Comparison of ENCODE assay signal across 13 cellular contexts in genomic region chr14:61297581-61297980, GRCh38. TPM values are rescaled to one million over a fixed set of nuclear protein-coding genes. Genes with fewer than 3 reads are reported as not detected.
DNase-seq lines count a peak whose midpoint lies in the region; ATAC-seq, FAIRE-seq and TF ChIP-seq lines count a peak whose summit lies in the region.
"Had no signal": no experiment of that assay in that cellular context is flagged by ENCODE, and none has a peak within 500 bp of the region (broad histone marks: within the 10 kb centered on the region; RNA-seq: fewer than 3 reads in every experiment).

No MANE protein-coding gene starts in this region.

- H3K4me1 ChIP-seq in CD8-positive, alpha-beta memory T cell (ENCODE audit: insufficient read depth, low read length): peaks cover 29% of the 10 kb centered on the region
- peaks cover 29% of the 10 kb centered on the region for H3K4me1 ChIP-seq in endothelial cell of umbilical vein (ENCODE audit: control insufficient read depth, extremely low read depth, insufficient read depth, low read length)

- H3K9me3 Mint-ChIP-seq in activated CD8-positive, alpha-beta T cell treated with anti-CD3 and anti-CD28 coated beads for 36 hours: peaks cover 2% of the 10 kb centered on the region
- H3K9me3 Mint-ChIP-seq in activated CD8-positive, alpha-beta T cell treated with anti-CD3 and anti-CD28 coated beads, Interleukin-2, amount 10 ng/mL, durations not matched to agents 7 days and 5 days (ENCODE audit: insufficient read depth): no peaks in the 10 kb centered on the region
- peaks cover 0 to 4% (median 2%) of the 10 kb centered on the region in 5 donors for H3K9me3 Mint-ChIP-seq in CD8-positive, alpha-beta memory T cell
- H3K9me3 Mint-ChIP-seq: CD14-positive monocyte had no signal

- peak; percentile 21 for FAIRE-seq in endothelial cell of umbilical vein (lab: Jason Lieb, UNC)

- CTCF ChIA-PET in activated CD8-positive, alpha-beta T cell treated with anti-CD3 and anti-CD28 coated beads for 36 hours (lab: Charles Lee): interaction anchor here (0.7 to 2.8 kb wide), 5 partner anchors 10 to 91 kb away, joined by 3 to 32 read pairs (median 3); partner anchors contain the start of gene TMEM30B
- CTCF ChIA-PET in activated CD8-positive, alpha-beta T cell treated with anti-CD3 and anti-CD28 coated beads, Interleukin-2, amount 10 ng/mL, durations not matched to agents 7 days and 5 days (lab: Charles Lee): interaction anchor here (0.8 to 2.8 kb wide), 6 partner anchors 10 to 540 kb away, joined by 3 to 12 read pairs (median 4); no protein-coding TSS in a partner anchor
- CTCF ChIA-PET in CD8-positive, alpha-beta memory T cell (lab: Charles Lee): interaction anchor here (0.9 to 1.5 kb wide), 3 partner anchors 40 to 256 kb away, joined by 3 to 4 read pairs (median 3); no protein-coding TSS in a partner anchor
- CTCF ChIA-PET in endothelial cell of umbilical vein (lab: Charles Lee): interaction anchor here (0.6 to 2.7 kb wide), 7 partner anchors 11 to 829 kb away, joined by 3 to 24 read pairs (median 4); no protein-coding TSS in a partner anchor

- no peak overlapping the region for H3K9ac ChIP-seq in endothelial cell of umbilical vein (replicated peaks; ENCODE audit: extremely low read depth, insufficient read depth, low read length)

- intact Hi-C loops in activated CD8-positive, alpha-beta T cell treated with anti-CD3 and anti-CD28 coated beads for 36 hours (cut with micrococcal nuclease): loop anchor here (5.0 to 10.0 kb wide), 2 partner anchors 160 to 537 kb away; no protein-coding TSS in a partner anchor
- intact Hi-C loops in endothelial cell of umbilical vein (cut with micrococcal nuclease): loop anchor here (1.0 to 10.0 kb wide), 7 partner anchors 24 to 540 kb away; partner anchors contain the start of genes PRKCH and SNAPC1

- H3K27me3 ChIP-seq in CD8-positive, alpha-beta memory T cell (ENCODE audit: insufficient read depth, low read length, poor library complexity, severe bottlenecking): no peaks in the 10 kb centered on the region
- H3K27me3 ChIP-seq in endothelial cell of umbilical vein (ENCODE audit: control insufficient read depth in 2 of 2, insufficient read depth in 2 of 2, low read length in 2 of 2): no peaks in the 10 kb centered on the region
- H3K27me3 ChIP-seq: Peyer's patch had no signal

- POLR2A ChIA-PET in activated CD8-positive, alpha-beta T cell treated with anti-CD3 and anti-CD28 coated beads for 36 hours (lab: Charles Lee): interaction anchor here (0.6 to 1.2 kb wide), 2 partner anchors 8 to 140 kb away, joined by 3 read pairs; no protein-coding TSS in a partner anchor
- POLR2A ChIA-PET in activated CD8-positive, alpha-beta T cell treated with anti-CD3 and anti-CD28 coated beads, Interleukin-2, amount 10 ng/mL, durations not matched to agents 7 days and 5 days (lab: Charles Lee): no interaction called here
- POLR2A ChIA-PET in CD8-positive, alpha-beta memory T cell (lab: Charles Lee): interaction anchor here (0.5 to 1.5 kb wide), 2 partner anchors 44 to 107 kb away, joined by 4 to 5 read pairs; no protein-coding TSS in a partner anchor
- POLR2A ChIA-PET in endothelial cell of umbilical vein (lab: Charles Lee): no interaction called here

- H3K79me2 ChIP-seq in endothelial cell of umbilical vein (ENCODE audit: control insufficient read depth, insufficient read depth, low read length): no peaks in the 10 kb centered on the region

- H2AFZ ChIP-seq in endothelial cell of umbilical vein (ENCODE audit: low read depth, low read length): peak overlapping the region; percentile 30

- dilution Hi-C loops in endothelial cell of umbilical vein (cut with MboI; ENCODE audit: extremely low pct_ligation_motif_present, low sequenced_read_pairs): loop anchor here (25.0 kb wide), 1 partner anchor 165 kb away; no protein-coding TSS in a partner anchor

- no peaks in the 10 kb centered on the region for H4K20me1 ChIP-seq in endothelial cell of umbilical vein (replicated peaks; ENCODE audit: control insufficient read depth, extremely low read depth, insufficient read depth, low read length)

- no peak for ATAC-seq in activated CD8-positive, alpha-beta T cell treated with anti-CD3 and anti-CD28 coated beads for 36 hours
- no peak for ATAC-seq in activated CD8-positive, alpha-beta T cell treated with anti-CD3 and anti-CD28 coated beads, Interleukin-2, amount 10 ng/mL, durations not matched to agents 7 days and 5 days
- no peak for ATAC-seq in T-helper 17 cell
- no peak for ATAC-seq in HG02763 (IDR thresholded peaks at IDR 0.05; ENCODE audit: unreplicated experiment)

- no peak for TF ChIP-seq POLR2A in endothelial cell of umbilical vein (IDR thresholded peaks at IDR 0.05; ENCODE audit: low read depth, low read length)

- no peaks in the 10 kb centered on the region for H3K9me1 ChIP-seq in endothelial cell of umbilical vein (replicated peaks; ENCODE audit: control insufficient read depth, extremely low read depth, insufficient read depth, low read length)

- no TSS peak for BruUV-seq in endothelial cell of umbilical vein (replicated peaks; lab: Mats Ljungman, UMichigan)

- no peaks in the 10 kb centered on the region for H3K9me3 ChIP-seq in CD8-positive, alpha-beta memory T cell (ENCODE audit: low read length)
- H3K9me3 ChIP-seq in T-helper 17 cell (ENCODE audit: control insufficient read depth, low read length, poor library complexity, severe bottlenecking) (no peaks in the 10 kb centered on the region), endothelial cell of umbilical vein (replicated peaks; ENCODE audit: control insufficient read depth, insufficient read depth, low read length) (no peaks in the 10 kb centered on the region)
- H3K9me3 ChIP-seq: Peyer's patch had no signal

- H3K4me3 ChIP-seq in CD8-positive, alpha-beta memory T cell (ENCODE audit: low read length): no peak overlapping the region
- H3K4me3 ChIP-seq in endothelial cell of umbilical vein (replicated peaks in 1 of 3; ENCODE audit: insufficient read depth in 1 of 3, low read depth in 1 of 3, low read length in 3 of 3): no peak overlapping the region
- H3K4me3 ChIP-seq: Peyer's patch had no signal

- no peak overlapping the region for H3K4me3 Mint-ChIP-seq in activated CD8-positive, alpha-beta T cell treated with anti-CD3 and anti-CD28 coated beads for 36 hours
- no peak overlapping the region for H3K4me3 Mint-ChIP-seq in activated CD8-positive, alpha-beta T cell treated with anti-CD3 and anti-CD28 coated beads, Interleukin-2, amount 10 ng/mL, durations not matched to agents 7 days and 5 days
- H3K4me3 Mint-ChIP-seq in CD8-positive, alpha-beta memory T cell: no peak overlapping the region
- no peak overlapping the region for H3K4me3 Mint-ChIP-seq in T-helper 17 cell
- H3K4me3 Mint-ChIP-seq: CD14-positive monocyte had no signal

- TF ChIP-seq CTCF in activated CD8-positive, alpha-beta T cell treated with anti-CD3 and anti-CD28 coated beads for 36 hours (IDR thresholded peaks at IDR 0.05): no peak
- TF ChIP-seq CTCF in endothelial cell of umbilical vein (IDR thresholded peaks at IDR 0.05; ENCODE audit: extremely low read depth in 1 of 2, insufficient read depth in 1 of 2, low read depth in 1 of 2, low read length in 2 of 2): no peak

- H3K27me3 Mint-ChIP-seq in activated CD8-positive, alpha-beta T cell treated with anti-CD3 and anti-CD28 coated beads for 36 hours: no peaks in the 10 kb centered on the region
- H3K27me3 Mint-ChIP-seq in activated CD8-positive, alpha-beta T cell treated with anti-CD3 and anti-CD28 coated beads, Interleukin-2, amount 10 ng/mL, durations not matched to agents 7 days and 5 days (ENCODE audit: low read depth): no peaks in the 10 kb centered on the region
- peaks cover 0 to 2% of the 10 kb centered on the region in 2 donors for H3K27me3 Mint-ChIP-seq in CD8-positive, alpha-beta memory T cell
- H3K27me3 Mint-ChIP-seq in T-helper 17 cell: no peaks in the 10 kb centered on the region

- no peak overlapping the region for H3K27ac ChIP-seq in CD8-positive, alpha-beta memory T cell (ENCODE audit: low read depth, low read length)
- H3K27ac ChIP-seq in endothelial cell of umbilical vein (ENCODE audit: insufficient read depth, low read depth, low read length): no peak overlapping the region

- no peak for DNase-seq in activated CD8-positive, alpha-beta T cell treated with anti-CD3 and anti-CD28 coated beads for 36 hours
- no peak for DNase-seq in activated CD8-positive, alpha-beta T cell treated with anti-CD3 and anti-CD28 coated beads, Interleukin-2, amount 10 ng/mL, durations not matched to agents 7 days and 5 days
- no peak for DNase-seq in CD8-positive, alpha-beta memory T cell
- DNase-seq in T-helper 17 cell (no peak), endothelial cell of umbilical vein (ENCODE audit: low read depth, low spot score) (no peak), COR-L47 (lab: John Stamatoyannopoulos, UW) (no peak), MV-4-11 (lab: John Stamatoyannopoulos, UW) (no peak)
- DNase-seq: 8988T, Peyer's patch had no signal

- H3K27ac Mint-ChIP-seq in activated CD8-positive, alpha-beta T cell treated with anti-CD3 and anti-CD28 coated beads for 36 hours: peak overlapping the region; percentile 41
- no peak overlapping the region for H3K27ac Mint-ChIP-seq in activated CD8-positive, alpha-beta T cell treated with anti-CD3 and anti-CD28 coated beads, Interleukin-2, amount 10 ng/mL, durations not matched to agents 7 days and 5 days
- H3K27ac Mint-ChIP-seq in CD8-positive, alpha-beta memory T cell: peak overlapping the region in 7 of 8 donors; percentile 33 to 86 (median 38)
- H3K27ac Mint-ChIP-seq in T-helper 17 cell: peak overlapping the region; percentile 37

- no peak overlapping the region for H3K4me2 ChIP-seq in endothelial cell of umbilical vein (ENCODE audit: insufficient read depth, low read length)

- H3K4me1 Mint-ChIP-seq in activated CD8-positive, alpha-beta T cell treated with anti-CD3 and anti-CD28 coated beads for 36 hours (ENCODE audit: low read depth): peaks cover 53% of the 10 kb centered on the region
- H3K4me1 Mint-ChIP-seq in activated CD8-positive, alpha-beta T cell treated with anti-CD3 and anti-CD28 coated beads, Interleukin-2, amount 10 ng/mL, durations not matched to agents 7 days and 5 days (ENCODE audit: low read depth): peaks cover 47% of the 10 kb centered on the region
- H3K4me1 Mint-ChIP-seq in CD8-positive, alpha-beta memory T cell: peaks cover 42 to 56% (median 49%) of the 10 kb centered on the region in 3 donors
- peaks cover 22% of the 10 kb centered on the region for H3K4me1 Mint-ChIP-seq in T-helper 17 cell
- H3K4me1 Mint-ChIP-seq: CD14-positive monocyte had no signal

- H3K36me3 Mint-ChIP-seq in activated CD8-positive, alpha-beta T cell treated with anti-CD3 and anti-CD28 coated beads for 36 hours (ENCODE audit: low read depth): peaks cover 7% of the 10 kb centered on the region
- H3K36me3 Mint-ChIP-seq in activated CD8-positive, alpha-beta T cell treated with anti-CD3 and anti-CD28 coated beads, Interleukin-2, amount 10 ng/mL, durations not matched to agents 7 days and 5 days (ENCODE audit: low read depth): peaks cover 15% of the 10 kb centered on the region
- peaks cover 0 to 16% (median 10%) of the 10 kb centered on the region in 3 donors for H3K36me3 Mint-ChIP-seq in CD8-positive, alpha-beta memory T cell
- peaks cover 3% of the 10 kb centered on the region for H3K36me3 Mint-ChIP-seq in T-helper 17 cell (ENCODE audit: low read depth)
- H3K36me3 Mint-ChIP-seq: CD14-positive monocyte had no signal

- H3K36me3 ChIP-seq in CD8-positive, alpha-beta memory T cell (ENCODE audit: insufficient read depth, low read length): no peaks in the 10 kb centered on the region
- H3K36me3 ChIP-seq in endothelial cell of umbilical vein (ENCODE audit: control insufficient read depth in 2 of 2, extremely low read depth in 1 of 2, insufficient read depth in 2 of 2, low read length in 2 of 2): no peaks in the 10 kb centered on the region
- H3K36me3 ChIP-seq: Peyer's patch had no signal

RNA-seq across cellular contexts. Expression of gene TMEM30B, which starts 16.4 kb away (rescaled TPM):
- total RNA-seq in activated CD8-positive, alpha-beta T cell treated with anti-CD3 and anti-CD28 coated beads for 36 hours: 1 to 10 TPM; 1.7 to 1.8 TPM
- under 1 TPM; 0.52 to 0.66 TPM for total RNA-seq in activated CD8-positive, alpha-beta T cell treated with anti-CD3 and anti-CD28 coated beads, Interleukin-2, amount 10 ng/mL, durations not matched to agents 7 days and 5 days
- 1 to 10 TPM; 1.7 to 1.9 TPM for total RNA-seq in CD8-positive, alpha-beta memory T cell
- 6.5 TPM for polyA plus RNA-seq in CD8-positive, alpha-beta memory T cell
- total RNA-seq in T-helper 17 cell (1 to 10 TPM; 3.5 to 4.1 TPM), endothelial cell of umbilical vein (0.25 and 0.35 TPM in 2 replicates)
- 0.32 and 0.37 TPM in 2 replicates for polyA plus RNA-seq in endothelial cell of umbilical vein
- 0.10 and 0.28 TPM in 2 replicates for polyA plus RNA-seq in endothelial cell of umbilical vein (2011; cell fraction: cytosol; rRNA removed)
- polyA plus RNA-seq in endothelial cell of umbilical vein (2011; cell fraction: nucleus; rRNA removed): 0.08 and 0.10 TPM in 2 replicates
- 0.11 and 0.42 TPM in 2 replicates for polyA plus RNA-seq in endothelial cell of umbilical vein (2012)
- 0.12 and 0.76 TPM in 2 replicates for polyA minus RNA-seq in endothelial cell of umbilical vein
- polyA minus RNA-seq in endothelial cell of umbilical vein (2011; cell fraction: cytosol; rRNA and poly(A)+ RNA removed): not detected
- 0.19 TPM in 1 of 2 replicates, not detected in the other for polyA minus RNA-seq in endothelial cell of umbilical vein (2011; cell fraction: nucleus; rRNA and poly(A)+ RNA removed)
- total RNA-seq: NCI-H460, SK-MEL-5 had no signal
- polyA plus RNA-seq: CD14-positive monocyte had no signal

RNA-seq across cellular contexts. Expression of gene PRKCH, which starts 23.8 kb away (rescaled TPM):
- total RNA-seq in activated CD8-positive, alpha-beta T cell treated with anti-CD3 and anti-CD28 coated beads for 36 hours: 100 to 1,000 TPM; 193 to 194 TPM
- 100 to 1,000 TPM; 318 to 343 TPM for total RNA-seq in activated CD8-positive, alpha-beta T cell treated with anti-CD3 and anti-CD28 coated beads, Interleukin-2, amount 10 ng/mL, durations not matched to agents 7 days and 5 days
- total RNA-seq in CD8-positive, alpha-beta memory T cell: 100 to 1,000 TPM; 165 to 166 TPM
- 369 TPM for polyA plus RNA-seq in CD8-positive, alpha-beta memory T cell
- total RNA-seq in T-helper 17 cell (100 to 1,000 TPM; 328 to 342 TPM), endothelial cell of umbilical vein (101 and 103 TPM in 2 replicates)
- polyA plus RNA-seq in endothelial cell of umbilical vein: 97.7 and 100 TPM in 2 replicates
- polyA plus RNA-seq in endothelial cell of umbilical vein (2011; cell fraction: cytosol; rRNA removed): 113 and 120 TPM in 2 replicates
- polyA plus RNA-seq in endothelial cell of umbilical vein (2011; cell fraction: nucleus; rRNA removed): 105 and 108 TPM in 2 replicates
- 54.4 and 93.2 TPM in 2 replicates for polyA plus RNA-seq in endothelial cell of umbilical vein (2012)
- polyA minus RNA-seq in endothelial cell of umbilical vein: 323 and 360 TPM in 2 replicates
- 1.2 TPM for polyA minus RNA-seq in endothelial cell of umbilical vein (2011; cell fraction: cytosol; rRNA and poly(A)+ RNA removed)
- polyA minus RNA-seq in endothelial cell of umbilical vein (2011; cell fraction: nucleus; rRNA and poly(A)+ RNA removed): 293 and 389 TPM in 2 replicates

Comparison
In these comparisons a context has a peak if more than half of its experiments do, and no peak if none do; other contexts are left out.
1. POLR2A ChIA-PET loops: an anchor here in activated CD8-positive, alpha-beta T cell treated with anti-CD3 and anti-CD28 coated beads for 36 hours (0.6 to 1.2 kb wide) and CD8-positive, alpha-beta memory T cell (0.5 to 1.5 kb wide); none called in activated CD8-positive, alpha-beta T cell treated with anti-CD3 and anti-CD28 coated beads, Interleukin-2, amount 10 ng/mL, durations not matched to agents 7 days and 5 days and endothelial cell of umbilical vein.